Comparison of ENCODE assay signal across 11 cellular contexts in the genomic region with DNA sequence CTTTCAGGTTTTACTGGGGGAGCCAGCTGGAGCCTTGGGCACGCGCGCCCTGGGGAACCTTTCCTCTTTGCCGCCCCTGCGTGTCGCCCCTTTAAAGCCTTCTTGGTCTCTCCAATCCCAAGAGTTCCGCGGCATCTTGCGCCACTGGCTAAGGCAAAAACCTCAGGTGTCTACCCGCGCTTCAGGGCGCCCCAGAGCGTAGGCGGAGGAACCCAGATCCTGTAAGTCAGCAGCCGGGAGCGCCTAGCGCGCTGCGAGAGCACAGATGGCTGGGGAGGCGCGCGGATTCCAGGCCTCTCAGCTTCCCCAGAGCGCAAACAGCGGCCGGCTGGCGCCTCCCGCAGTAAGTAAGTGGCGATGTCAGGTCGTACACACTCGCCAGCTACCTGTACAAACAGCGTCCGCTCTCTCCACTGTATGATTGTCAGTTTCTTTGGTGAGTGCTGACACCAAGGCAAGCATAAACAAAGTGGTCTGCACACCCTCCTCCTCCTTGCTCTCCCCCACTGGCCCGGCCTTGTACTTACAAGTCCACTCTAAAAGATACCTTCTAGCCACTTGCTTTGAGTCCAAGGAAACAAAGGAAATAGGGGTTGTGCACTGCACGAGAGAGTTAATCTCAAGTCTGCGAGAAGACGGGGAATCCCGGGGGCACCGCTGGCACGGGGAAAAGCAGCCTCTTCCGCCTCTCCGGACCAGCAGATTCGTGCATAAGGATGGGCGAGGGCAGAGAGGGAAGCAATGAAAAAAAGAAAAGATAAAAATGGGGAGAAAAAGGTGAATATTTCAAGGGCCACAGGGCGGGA. TPM values are rescaled to one million over a fixed set of nuclear protein-coding genes. Genes with fewer than 3 reads are reported as not detected.
A peak's percentile ranks its signal among the peaks of the same experiment; 100 is the strongest.
DNase-seq lines count a peak whose midpoint lies in the region; ATAC-seq and TF ChIP-seq lines count a peak whose summit lies in the region.
"Had no signal": no experiment of that assay in that cellular context is flagged by ENCODE, and none has a peak within 500 bp of the region (broad histone marks: within the 10 kb centered on the region; RNA-seq: fewer than 3 reads in every experiment).

No MANE protein-coding gene starts in this region.

- intact Hi-C loops in head of caudate nucleus (cut with DNase I) = no loop called here

- peak overlapping the region; percentile 48 for H3K4me3 ChIP-seq in H7 (ENCODE audit: insufficient read depth, low read depth, low read length)

- ATAC-seq in GM21529 (IDR thresholded peaks at IDR 0.05; ENCODE audit: unreplicated experiment) (no peak), omental fat pad (ENCODE audit: low FRiP score) (no peak), left lobe of liver (no peak)

- in situ Hi-C loops in GM13976 (cut with MboI; ENCODE audit: low sequenced_read_pairs, unreplicated experiment) = loop anchor here (25.0 kb wide), 2 partner anchors 572 to 822 kb away; no protein-coding TSS in a partner anchor

- no peaks in the 10 kb centered on the region for H3K36me3 ChIP-seq in H7 (replicated peaks; ENCODE audit: control insufficient read depth, insufficient read depth, low read length)

- DNase-seq in H7 = peak; percentile 82
- DNase-seq in NCI-H82 (lab: John Stamatoyannopoulos, UW) = peak; percentile 92
- peak; percentile 3 to 84 (median 65) for DNase-seq in head of caudate nucleus
- DNase-seq in occipital lobe (lab: John Stamatoyannopoulos, UW) = peak; percentile 49
- DNase-seq in omental fat pad (ENCODE audit: low spot score) = no peak
- DNase-seq in left lobe of liver (ENCODE audit: low spot score) = no peak
- no peak for DNase-seq in GM13976 (ENCODE audit: low spot score)
- DNase-seq: activated CD8-positive, alpha-beta memory T cell treated with anti-CD3 and anti-CD28 coated beads for 24 hours; Karpas-422 had no signal

- peaks cover 39% of the 10 kb centered on the region for H3K27me3 ChIP-seq in H7 (ENCODE audit: control insufficient read depth, insufficient read depth, low read length)

- TF ChIP-seq CTCF in omental fat pad (IDR thresholded peaks at IDR 0.05) = no peak
- no peak for TF ChIP-seq CTCF in GM13976 (IDR thresholded peaks at IDR 0.05; ENCODE audit: borderline replicate concordance, control extremely low read depth, extremely low read depth, insufficient read depth, missing control alignments)

RNA-seq across cellular contexts. Expression of gene HTR1A, which starts 2.9 kb away (rescaled TPM):
- not detected in 2 replicates for total RNA-seq in H7 (2014; rRNA removed; shearing (Covaris generic))
- total RNA-seq in occipital lobe (18.2 TPM), omental fat pad (not detected), left lobe of liver (not detected)
- total RNA-seq: Daoy had no signal

Comparison
In these comparisons a context has a peak if more than half of its experiments do, and no peak if none do; other contexts are left out.
1. DNase-seq: peak in H7 (single experiment), NCI-H82 (single experiment), head of caudate nucleus (42 of 42) and occipital lobe (single experiment); none in omental fat pad (single experiment), left lobe of liver (single experiment) and GM13976 (single experiment).
2. RNA of gene HTR1A, which starts 2.9 kb away (total RNA-seq): 18.2 TPM in occipital lobe (single experiment); not detected in left lobe of liver (single experiment), not detected in H7 and not detected in omental fat pad; every median in the first group is over 10 times any median in the second.